8 cellular contexts compared by ENCODE assay signal in genomic region chrX:134764202-134764785, GRCh38. TPM values are rescaled to one million over a fixed set of nuclear protein-coding genes. Genes with fewer than 3 reads are reported as not detected.
A peak's percentile ranks its signal among the peaks of the same experiment; 100 is the strongest.
DNase-seq lines count a peak whose midpoint lies in the region; ATAC-seq, FAIRE-seq and TF ChIP-seq lines count a peak whose summit lies in the region.
"Had no signal": no experiment of that assay in that cellular context is flagged by ENCODE, and none has a peak within 500 bp of the region (broad histone marks: within the 10 kb centered on the region; RNA-seq: fewer than 3 reads in every experiment).

No MANE protein-coding gene starts in this region.

- H2AFZ ChIP-seq in OCI-LY7 (ENCODE audit: low read length), result no peak overlapping the region

- peaks cover 12% of the 10 kb centered on the region for H3K36me3 ChIP-seq in OCI-LY7 (ENCODE audit: insufficient read depth, low read length)

- peak; percentile 21 for TF ChIP-seq CTCF in GM12864 (IDR thresholded peaks at IDR 0.05; ENCODE audit: low read depth, low read length, missing control alignments)
- TF ChIP-seq CTCF in OCI-LY7 (conservative IDR thresholded peaks at IDR 0.05; ENCODE audit: low read length), result peak; percentile 71
- peak; percentile 31 for TF ChIP-seq CTCF in fibroblast of pulmonary artery (IDR thresholded peaks at IDR 0.05; ENCODE audit: low read length, missing control alignments)

- no peaks in the 10 kb centered on the region for H3K4me1 ChIP-seq in OCI-LY7 (ENCODE audit: insufficient read depth, low read length, poor library complexity, severe bottlenecking)

- no peak overlapping the region for H3K4me3 ChIP-seq in GM12864 (ENCODE audit: low read depth, low read length)
- H3K4me3 ChIP-seq in OCI-LY7 (ENCODE audit: low read depth, low read length, poor library complexity, severe bottlenecking), result no peak overlapping the region
- H3K4me3 ChIP-seq in fibroblast of pulmonary artery (replicated peaks; ENCODE audit: low read depth, low read length), result no peak overlapping the region

- no TSS peak for BruUV-seq in OCI-LY7 (replicated peaks; lab: Mats Ljungman, UMichigan)

- peak; percentile 10 for DNase-seq in GM12864 (ENCODE audit: low read depth)
- DNase-seq in OCI-LY7 (ENCODE audit: low spot score), result peak; percentile 34
- DNase-seq in fibroblast of pulmonary artery (ENCODE audit: low read depth), result peak; percentile 43
- DNase-seq in NCI-H1105 treated with DMSO at 0.1 percent for 48 hours (lab: John Stamatoyannopoulos, UW), result no peak
- DNase-seq in frontal cortex (ENCODE audit: low spot score in 2 of 2), result no peak
- no peak for DNase-seq in inferior parietal cortex (ENCODE audit: extremely low spot score)

- FAIRE-seq in frontal cortex (lab: Jason Lieb, UNC), result no peak
- FAIRE-seq: TTC549 had no signal

- no peaks in the 10 kb centered on the region for H3K79me2 ChIP-seq in OCI-LY7 (ENCODE audit: insufficient read depth, low read depth, low read length)

- no peak overlapping the region for H3K27ac ChIP-seq in OCI-LY7 (ENCODE audit: low read depth, low read length, poor library complexity, severe bottlenecking)

- no peaks in the 10 kb centered on the region for H4K20me1 ChIP-seq in OCI-LY7 (ENCODE audit: insufficient read depth, low read length)

- POLR2A ChIA-PET in OCI-LY7 (lab: Charles Lee), result no interaction called here

- H3K9me3 ChIP-seq in OCI-LY7 (ENCODE audit: low read length), result no peaks in the 10 kb centered on the region

- CTCF ChIA-PET in OCI-LY7 (lab: Charles Lee; ENCODE audit: unreplicated experiment), result no interaction called here

- intact Hi-C loops in OCI-LY7 (cut with micrococcal nuclease; ENCODE audit: unreplicated experiment), result loop anchor here (5.0 kb wide), 1 partner anchor 242 kb away; no protein-coding TSS in a partner anchor

- ATAC-seq in HG02852 (IDR thresholded peaks at IDR 0.05; ENCODE audit: unreplicated experiment), result peak; percentile 59

- H3K9me2 ChIP-seq in OCI-LY7 (ENCODE audit: insufficient read depth, low read length), result no peaks in the 10 kb centered on the region

- H3K4me2 ChIP-seq in OCI-LY7 (ENCODE audit: low read length), result no peak overlapping the region

RNA-seq across cellular contexts. Expression of gene PABIR2, which starts 32.7 kb away (rescaled TPM):
- total RNA-seq in OCI-LY7 (2014; rRNA removed; shearing (Covaris generic)), result 25.3 and 25.8 TPM in 2 replicates
- total RNA-seq in OCI-LY7 (2022), result 76.6 and 80.6 TPM in 2 replicates
- total RNA-seq in frontal cortex, result 3.7 TPM

Comparison
In these comparisons a context has a peak if more than half of its experiments do, and no peak if none do; other contexts are left out.
1. DNase-seq: peak in GM12864 (single experiment), OCI-LY7 (single experiment) and fibroblast of pulmonary artery (single experiment); none in NCI-H1105 treated with DMSO at 0.1 percent for 48 hours (single experiment), frontal cortex (0 of 2) and inferior parietal cortex (single experiment).
2. CTCF ChIP-seq: peak in every context shown above with its lines; median percentile 71 in OCI-LY7; 31 in fibroblast of pulmonary artery; 21 in GM12864.